Comparison of ENCODE assay signal across 11 cellular contexts in genomic region chr15:90563460-90563859, GRCh38. TPM values are rescaled to one million over a fixed set of nuclear protein-coding genes. Genes with fewer than 3 reads are reported as not detected.
DNase-seq lines count a peak whose midpoint lies in the region; ATAC-seq and TF ChIP-seq lines count a peak whose summit lies in the region.
"Had no signal": no experiment of that assay in that cellular context is flagged by ENCODE, and none has a peak within 500 bp of the region (broad histone marks: within the 10 kb centered on the region; RNA-seq: fewer than 3 reads in every experiment).

No MANE protein-coding gene starts in this region.

- no peak overlapping the region for H4K91ac ChIP-seq in IMR-90 (ENCODE audit: insufficient read depth, low read depth, low read length)

- H3K27me3 ChIP-seq in CD8-positive, alpha-beta T cell (ENCODE audit: insufficient read depth, low read length), result no peaks in the 10 kb centered on the region
- no peaks in the 10 kb centered on the region for H3K27me3 ChIP-seq in IMR-90 (ENCODE audit: control insufficient read depth, insufficient read depth, low read length)
- no peaks in the 10 kb centered on the region for H3K27me3 ChIP-seq in dorsolateral prefrontal cortex
- no peaks in the 10 kb centered on the region for H3K27me3 ChIP-seq in skeletal muscle tissue (ENCODE audit: control insufficient read depth in 3 of 3, insufficient read depth in 3 of 3, low read length in 3 of 3)
- no peaks in the 10 kb centered on the region for H3K27me3 ChIP-seq in suprapubic skin
- H3K27me3 ChIP-seq in PC-3 (ENCODE audit: low read length), result no peaks in the 10 kb centered on the region
- H3K27me3 ChIP-seq: heart right ventricle had no signal

- H3K4me3 ChIP-seq in CD8-positive, alpha-beta T cell (ENCODE audit: low read depth, low read length), result no peak overlapping the region
- H3K4me3 ChIP-seq in IMR-90 (ENCODE audit: insufficient read depth, low read depth, low read length) (no peak overlapping the region), dorsolateral prefrontal cortex (no peak overlapping the region), skeletal muscle tissue (ENCODE audit: low read length in 3 of 3) (no peak overlapping the region), suprapubic skin (no peak overlapping the region), PC-3 (ENCODE audit: low read length) (no peak overlapping the region), lower leg skin (ENCODE audit: low read depth, poor library complexity, severe bottlenecking) (no peak overlapping the region)
- H3K4me3 ChIP-seq: heart right ventricle had no signal

- no peak overlapping the region for H2AK9ac ChIP-seq in IMR-90 (replicated peaks; ENCODE audit: low read depth, low read length, poor library complexity)

- no peak overlapping the region for H2AFZ ChIP-seq in IMR-90 (replicated peaks; ENCODE audit: low read length, poor library complexity)
- no peak overlapping the region for H2AFZ ChIP-seq in PC-3 (ENCODE audit: low read length)

- BruUV-seq in IMR-90 (replicated peaks; lab: Mats Ljungman, UMichigan) (no TSS peak), PC-3 (replicated peaks; lab: Mats Ljungman, UMichigan) (no TSS peak)

- no peak overlapping the region for H3K14ac ChIP-seq in IMR-90 (replicated peaks; ENCODE audit: low read depth, low read length)

- POLR2A ChIA-PET in CD8-positive, alpha-beta T cell (lab: Charles Lee), result interaction anchor here (1.0 to 1.9 kb wide), 3 partner anchors 10 to 34 kb away, joined by 3 to 9 read pairs (median 4); no protein-coding TSS in a partner anchor
- POLR2A ChIA-PET in IMR-90 (lab: Charles Lee; ENCODE audit: unreplicated experiment) (no interaction called here), PC-3 (lab: Charles Lee; ENCODE audit: unreplicated experiment) (no interaction called here)

- no peak overlapping the region for H2AK5ac ChIP-seq in IMR-90 (ENCODE audit: low read depth, low read length)

- no peak for DNase-seq in CD8-positive, alpha-beta T cell
- DNase-seq in IMR-90 (no peak), dorsolateral prefrontal cortex (no peak), suprapubic skin (ENCODE audit: low spot score in 2 of 2) (no peak), PC-3 (no peak), lower leg skin (ENCODE audit: low spot score in 2 of 2) (no peak)
- DNase-seq: heart right ventricle, mammary epithelial cell, NCI-H446 had no signal

- no peak for TF ChIP-seq RAD21 in IMR-90 (IDR thresholded peaks at IDR 0.05; ENCODE audit: low read length)

- H3K79me1 ChIP-seq in IMR-90 (ENCODE audit: low read depth in 1 of 2, low read length in 2 of 2), result peaks cover 35 to 84% of the 10 kb centered on the region in 2 experiments

- H3K79me2 ChIP-seq in PC-3 (ENCODE audit: low read length), result no peaks in the 10 kb centered on the region

- H3K23ac ChIP-seq in IMR-90 (ENCODE audit: low read depth, low read length), result no peak overlapping the region

- no peak overlapping the region for H2BK5ac ChIP-seq in IMR-90 (ENCODE audit: low read depth, low read length, poor library complexity, severe bottlenecking)

- WGBS in IMR-90 (ENCODE audit: extremely low coverage in 2 of 2, insufficient read length in 1 of 2), 2 experiments, result 100% methylated on average over 1 of the region's 3 CpGs; no CpG with 5 or more reads in 1 of the 2 experiments
- 89% methylated on average over 3 of the region's 3 CpGs for WGBS in suprapubic skin
- 88 to 89% methylated on average over 3 of the region's 3 CpGs for WGBS in lower leg skin, 2 donors

- no peaks in the 10 kb centered on the region for H3K36me3 ChIP-seq in CD8-positive, alpha-beta T cell (ENCODE audit: insufficient read depth, low read length)
- H3K36me3 ChIP-seq in IMR-90 (ENCODE audit: control insufficient read depth, insufficient read depth, low read length) (peaks cover 2% of the 10 kb centered on the region; the same call in 1 of the 2 replicates), skeletal muscle tissue (ENCODE audit: control insufficient read depth in 3 of 3, insufficient read depth in 3 of 3, low read length in 3 of 3) (no peaks in the 10 kb centered on the region), suprapubic skin (no peaks in the 10 kb centered on the region), PC-3 (ENCODE audit: low read depth, low read length) (no peaks in the 10 kb centered on the region)
- H3K36me3 ChIP-seq: heart right ventricle had no signal

- intact Hi-C loops in CD8-positive, alpha-beta T cell (cut with DNase I, micrococcal nuclease), result loop anchor here (2.0 kb wide), 2 partner anchors 31 to 33 kb away; no protein-coding TSS in a partner anchor
- intact Hi-C loops in IMR-90 (cut with micrococcal nuclease) (no loop called here), dorsolateral prefrontal cortex (cut with DNase I) (loop anchor here in 1 of 2 donors (5.0 kb wide), 1 partner anchor 34 kb away; no protein-coding TSS in a partner anchor), PC-3 (cut with micrococcal nuclease) (no loop called here), lower leg skin (cut with DNase I; ENCODE audit: low total_unique reads) (no loop called here)

- peaks cover 87% of the 10 kb centered on the region for H3K4me1 Mint-ChIP-seq in CD8-positive, alpha-beta T cell (ENCODE audit: low read depth)

- H3K56ac ChIP-seq in IMR-90 (ENCODE audit: extremely low read depth, insufficient read depth, low read length), result no peak overlapping the region

- ATAC-seq in CD8-positive, alpha-beta T cell, result no peak
- ATAC-seq in IMR-90 (ENCODE audit: low read depth), result no peak
- ATAC-seq in PC-3, result no peak
- ATAC-seq: heart right ventricle had no signal

- TF ChIP-seq CTCF in CD8-positive, alpha-beta T cell (IDR thresholded peaks at IDR 0.05), result no peak
- TF ChIP-seq CTCF in IMR-90 (conservative IDR thresholded peaks at IDR 0.05; ENCODE audit: low read depth, low read length) (no peak), dorsolateral prefrontal cortex (IDR thresholded peaks at IDR 0.05 in 54 of 56, conservative IDR thresholded peaks at IDR 0.05 in 2 of 56; ENCODE audit: low read depth in 1 of 56, partially characterized antibody in 56 of 56) (no peak), suprapubic skin (IDR thresholded peaks at IDR 0.05) (no peak), PC-3 (conservative IDR thresholded peaks at IDR 0.05; ENCODE audit: low read depth, low read length) (no peak), lower leg skin (IDR thresholded peaks at IDR 0.05) (no peak)

- H3K4ac ChIP-seq in IMR-90 (ENCODE audit: low read depth, low read length), result no peak overlapping the region

- no peaks in the 10 kb centered on the region for H3K9me2 ChIP-seq in PC-3 (replicated peaks; ENCODE audit: low read length)

- no peak overlapping the region for H4K8ac ChIP-seq in IMR-90 (ENCODE audit: low read depth in 2 of 2, low read length in 2 of 2)

- no peak overlapping the region for H2BK20ac ChIP-seq in IMR-90 (ENCODE audit: low read depth, low read length)

- CTCF ChIA-PET in CD8-positive, alpha-beta T cell (lab: Charles Lee), result interaction anchor here (0.9 to 1.7 kb wide), 5 partner anchors 9 to 244 kb away, joined by 4 to 6 read pairs (median 4); no protein-coding TSS in a partner anchor
- CTCF ChIA-PET in IMR-90 (lab: Yijun Ruan, JAX) (interaction anchor here (0.6 to 0.9 kb wide), 2 partner anchors 42 to 244 kb away, joined by 3 read pairs; no protein-coding TSS in a partner anchor), PC-3 (lab: Charles Lee) (no interaction called here)

- H4K20me1 ChIP-seq in IMR-90 (ENCODE audit: insufficient read depth, low read length), result peaks cover 25% of the 10 kb centered on the region; the same call in 1 of the 2 replicates
- H4K20me1 ChIP-seq in PC-3 (ENCODE audit: low read length), result no peaks in the 10 kb centered on the region

- H3F3A ChIP-seq in PC-3 (ENCODE audit: low read length, unreplicated experiment), result no peaks in the 10 kb centered on the region

- H3K27me3 Mint-ChIP-seq in CD8-positive, alpha-beta T cell (ENCODE audit: low read depth), result no peaks in the 10 kb centered on the region
- H3K27me3 Mint-ChIP-seq: brain had no signal

- in situ Hi-C loops in IMR-90 (cut with MboI; ENCODE audit: low sequenced_read_pairs), result no loop called here

- no peak overlapping the region for H3K9ac ChIP-seq in IMR-90 (ENCODE audit: low read depth, low read length)
- no peak overlapping the region for H3K9ac ChIP-seq in skeletal muscle tissue (ENCODE audit: low read depth in 1 of 3, low read length in 3 of 3)
- no peak overlapping the region for H3K9ac ChIP-seq in PC-3 (ENCODE audit: low read length)

- H3K9me3 ChIP-seq in CD8-positive, alpha-beta T cell (ENCODE audit: low read length), result no peaks in the 10 kb centered on the region
- H3K9me3 ChIP-seq in IMR-90 (ENCODE audit: control insufficient read depth, insufficient read depth, low read length) (peaks cover 5% of the 10 kb centered on the region), skeletal muscle tissue (ENCODE audit: control insufficient read depth in 3 of 3, low read length in 3 of 3) (no peaks in the 10 kb centered on the region), suprapubic skin (no peaks in the 10 kb centered on the region), PC-3 (ENCODE audit: low read length) (no peaks in the 10 kb centered on the region)

- H2BK15ac ChIP-seq in IMR-90 (ENCODE audit: low read depth, low read length), result no peak overlapping the region

- TF ChIP-seq EP300 in suprapubic skin (IDR thresholded peaks at IDR 0.05), result no peak

- H3K4me2 ChIP-seq in IMR-90 (ENCODE audit: low read depth, low read length) (no peak overlapping the region), PC-3 (ENCODE audit: low read length) (no peak overlapping the region)

- no peak overlapping the region for H4K5ac ChIP-seq in IMR-90 (ENCODE audit: low read depth, low read length)

- H3K27ac Mint-ChIP-seq in CD8-positive, alpha-beta T cell, result peak overlapping the region; percentile 94

- peak overlapping the region; percentile 34 for H3K27ac ChIP-seq in CD8-positive, alpha-beta T cell (ENCODE audit: low read depth, low read length)
- H3K27ac ChIP-seq in IMR-90 (ENCODE audit: insufficient read depth, low read length) (no peak overlapping the region), dorsolateral prefrontal cortex (peak overlapping the region in 35 of 59 donors; percentile 1 to 92 (median 40)), skeletal muscle tissue (ENCODE audit: low read depth, low read length) (peak overlapping the region; percentile 0), suprapubic skin (no peak overlapping the region), PC-3 (ENCODE audit: low read length) (no peak overlapping the region)

- H2BK120ac ChIP-seq in IMR-90 (ENCODE audit: low read depth, low read length), result no peak overlapping the region

- H3K18ac ChIP-seq in IMR-90 (ENCODE audit: low read depth, low read length), result peak overlapping the region; percentile 78; the same call in 1 of the 2 replicates

- H3K4me1 ChIP-seq in CD8-positive, alpha-beta T cell (ENCODE audit: insufficient read depth, low read length), result peaks cover 89% of the 10 kb centered on the region
- H3K4me1 ChIP-seq in IMR-90 (ENCODE audit: control insufficient read depth, insufficient read depth, low read length), result peaks cover 25% of the 10 kb centered on the region
- H3K4me1 ChIP-seq in skeletal muscle tissue (ENCODE audit: control insufficient read depth in 3 of 3, insufficient read depth in 3 of 3, low read length in 3 of 3), result peaks cover 16 to 28% (median 21%) of the 10 kb centered on the region in 3 donors
- peaks cover 52% of the 10 kb centered on the region for H3K4me1 ChIP-seq in suprapubic skin
- H3K4me1 ChIP-seq in PC-3 (ENCODE audit: insufficient read depth, low read length), result no peaks in the 10 kb centered on the region

- peak overlapping the region; percentile 54 for H3K4me3 Mint-ChIP-seq in CD8-positive, alpha-beta T cell
- H3K4me3 Mint-ChIP-seq: brain had no signal

- no peaks in the 10 kb centered on the region for H3K9me3 Mint-ChIP-seq in CD8-positive, alpha-beta T cell

- H3K9me1 ChIP-seq in IMR-90 (ENCODE audit: insufficient read depth, low read length), result peaks cover 15% of the 10 kb centered on the region

- dilution Hi-C loops in IMR-90 (cut with HindIII; ENCODE audit: low sequenced_read_pairs, unreplicated experiment), result no loop called here

- TF ChIP-seq POLR2A in IMR-90 (IDR thresholded peaks at IDR 0.05; ENCODE audit: low read depth, low read length) (no peak), suprapubic skin (IDR thresholded peaks at IDR 0.05) (no peak), lower leg skin (IDR thresholded peaks at IDR 0.05) (no peak)

- H3K36me3 Mint-ChIP-seq in CD8-positive, alpha-beta T cell, result peaks cover 13% of the 10 kb centered on the region

RNA-seq across cellular contexts. Expression of gene CRTC3, which starts 33.7 kb away (rescaled TPM):
- total RNA-seq in CD8-positive, alpha-beta T cell, result 10 to 100 TPM; 74.0 to 77.9 TPM
- total RNA-seq in IMR-90 (2012; rRNA removed) (4.7 and 6.7 TPM in 2 replicates), dorsolateral prefrontal cortex (100 to 1,000 TPM in 1 of 120 experiments, 10 to 100 TPM in 119; 33.6 to 101 (median 56.1) TPM), skeletal muscle tissue (23.0 TPM), suprapubic skin (10 to 100 TPM; 23.6 to 50.4 (median 33.4) TPM), PC-3 (2014; rRNA removed) (12.4 and 18.8 TPM in 2 replicates), lower leg skin (10 to 100 TPM; 27.3 to 32.5 (median 28.9) TPM)
- polyA plus RNA-seq in IMR-90 (2012; rRNA removed), result 14.8 and 17.3 TPM in 2 replicates
- polyA plus RNA-seq in IMR-90 (2012; cell fraction: cytosol; rRNA removed), result 7.9 and 10.2 TPM in 2 replicates
- polyA plus RNA-seq in IMR-90 (2012; cell fraction: nucleus; rRNA removed; ENCODE audit: low replicate concordance), result 34.6 and 47.3 TPM in 2 replicates

Comparison
In these comparisons a context has a peak if more than half of its experiments do, and no peak if none do; other contexts are left out.
1. H3K27ac ChIP-seq: peak in CD8-positive, alpha-beta T cell (single experiment), dorsolateral prefrontal cortex (35 of 59) and skeletal muscle tissue (single experiment); none in IMR-90 (single experiment), suprapubic skin (single experiment) and PC-3 (single experiment).
2. intact Hi-C loops: an anchor here in CD8-positive, alpha-beta T cell (2.0 kb wide); none called in IMR-90, PC-3 and lower leg skin.